20 cellular contexts compared by ENCODE assay signal in genomic region chr4:5932021-5932553, GRCh38. TPM values are rescaled to one million over a fixed set of nuclear protein-coding genes. Genes with fewer than 3 reads are reported as not detected.
DNase-seq lines count a peak whose midpoint lies in the region; ATAC-seq and TF ChIP-seq lines count a peak whose summit lies in the region.
"Had no signal": no experiment of that assay in that cellular context is flagged by ENCODE, and none has a peak within 500 bp of the region (broad histone marks: within the 10 kb centered on the region; RNA-seq: fewer than 3 reads in every experiment).

No MANE protein-coding gene starts in this region.

- no peak for TF ChIP-seq CTCF in vagina (IDR thresholded peaks at IDR 0.05)

- POLR2A ChIA-PET in activated CD4-positive, alpha-beta memory T cell treated with anti-CD3 and anti-CD28 coated beads, Interleukin-2, amount 10 ng/mL, durations not matched to agents 7 days and 5 days (lab: Charles Lee) = no interaction called here

- H3K9ac ChIP-seq in BLaER1 = no peak overlapping the region
- H3K9ac ChIP-seq: SK-N-SH had no signal

- H3K27ac Mint-ChIP-seq in activated CD4-positive, alpha-beta memory T cell treated with anti-CD3 and anti-CD28 coated beads, Interleukin-2, amount 10 ng/mL, durations not matched to agents 7 days and 5 days = no peak overlapping the region
- H3K27ac Mint-ChIP-seq: activated B cell treated with CpG ODN at 0.5 μM for 24 hours; activated CD4-positive, alpha-beta memory T cell treated with anti-CD3 and anti-CD28 coated beads for 36 hours; activated naive CD4-positive, alpha-beta T cell treated with anti-CD3 and anti-CD28 coated beads, Interleukin-2, amount 50 U/mL, for 24 hours had no signal

- peak overlapping the region; percentile 92 for H3K4me2 ChIP-seq in BLaER1
- H3K4me2 ChIP-seq: SK-N-SH had no signal

- peaks cover 14% of the 10 kb centered on the region for H3K27me3 Mint-ChIP-seq in activated CD4-positive, alpha-beta memory T cell treated with anti-CD3 and anti-CD28 coated beads, Interleukin-2, amount 10 ng/mL, durations not matched to agents 7 days and 5 days

- no peaks in the 10 kb centered on the region for H3K27me3 ChIP-seq in BLaER1
- H3K27me3 ChIP-seq in vagina = no peaks in the 10 kb centered on the region
- H3K27me3 ChIP-seq: ascending aorta, Peyer's patch had no signal

- no peaks in the 10 kb centered on the region for H3K9me3 Mint-ChIP-seq in activated CD4-positive, alpha-beta memory T cell treated with anti-CD3 and anti-CD28 coated beads, Interleukin-2, amount 10 ng/mL, durations not matched to agents 7 days and 5 days
- H3K9me3 Mint-ChIP-seq: activated B cell treated with CpG ODN at 0.5 μM for 24 hours; activated CD4-positive, alpha-beta memory T cell treated with anti-CD3 and anti-CD28 coated beads for 36 hours; activated naive CD4-positive, alpha-beta T cell treated with anti-CD3 and anti-CD28 coated beads, Interleukin-2, amount 50 U/mL, for 24 hours had no signal

- H3K4me3 Mint-ChIP-seq in activated CD4-positive, alpha-beta memory T cell treated with anti-CD3 and anti-CD28 coated beads, Interleukin-2, amount 10 ng/mL, durations not matched to agents 7 days and 5 days = no peak overlapping the region
- H3K4me3 Mint-ChIP-seq: activated B cell treated with CpG ODN at 0.5 μM for 24 hours; activated CD4-positive, alpha-beta memory T cell treated with anti-CD3 and anti-CD28 coated beads for 36 hours; activated naive CD4-positive, alpha-beta T cell treated with anti-CD3 and anti-CD28 coated beads, Interleukin-2, amount 50 U/mL, for 24 hours had no signal

- peaks cover 76% of the 10 kb centered on the region for H3K4me1 ChIP-seq in BLaER1
- no peaks in the 10 kb centered on the region for H3K4me1 ChIP-seq in vagina
- H3K4me1 ChIP-seq: ascending aorta, heart left ventricle, lower lobe of right lung, Peyer's patch had no signal

- ATAC-seq in HG03045 (IDR thresholded peaks at IDR 0.05; ENCODE audit: unreplicated experiment) = no peak
- ATAC-seq: heart left ventricle, lower lobe of right lung, right cardiac atrium had no signal

- H3K27ac ChIP-seq in BLaER1 (no peak overlapping the region), vagina (no peak overlapping the region)
- H3K27ac ChIP-seq: ascending aorta, heart left ventricle, lower lobe of right lung, Peyer's patch had no signal

- CTCF ChIA-PET in activated CD4-positive, alpha-beta memory T cell treated with anti-CD3 and anti-CD28 coated beads, Interleukin-2, amount 10 ng/mL, durations not matched to agents 7 days and 5 days (lab: Charles Lee) = no interaction called here

- intact Hi-C loops in vagina (cut with DNase I) = no loop called here

- no peaks in the 10 kb centered on the region for H3K4me1 Mint-ChIP-seq in activated CD4-positive, alpha-beta memory T cell treated with anti-CD3 and anti-CD28 coated beads, Interleukin-2, amount 10 ng/mL, durations not matched to agents 7 days and 5 days
- H3K4me1 Mint-ChIP-seq: activated B cell treated with CpG ODN at 0.5 μM for 24 hours; activated naive CD4-positive, alpha-beta T cell treated with anti-CD3 and anti-CD28 coated beads, Interleukin-2, amount 50 U/mL, for 24 hours had no signal

- TF ChIP-seq POLR2A in vagina (IDR thresholded peaks at IDR 0.05) = no peak

- H3K36me3 ChIP-seq in BLaER1 = no peaks in the 10 kb centered on the region
- H3K36me3 ChIP-seq in vagina = no peaks in the 10 kb centered on the region
- H3K36me3 ChIP-seq: ascending aorta, heart left ventricle, lower lobe of right lung, Peyer's patch had no signal

- H3K36me3 Mint-ChIP-seq in activated CD4-positive, alpha-beta memory T cell treated with anti-CD3 and anti-CD28 coated beads, Interleukin-2, amount 10 ng/mL, durations not matched to agents 7 days and 5 days (ENCODE audit: low read depth) = no peaks in the 10 kb centered on the region
- H3K36me3 Mint-ChIP-seq: activated CD4-positive, alpha-beta memory T cell treated with anti-CD3 and anti-CD28 coated beads for 36 hours; activated naive CD4-positive, alpha-beta T cell treated with anti-CD3 and anti-CD28 coated beads, Interleukin-2, amount 50 U/mL, for 24 hours had no signal

- DNase-seq in NCI-H1092 (lab: John Stamatoyannopoulos, UW) = peak; percentile 84
- DNase-seq in NCI-H2081 treated with DMSO at 0.1 percent for 48 hours (lab: John Stamatoyannopoulos, UW) = peak; percentile 90
- peak; percentile 97 for DNase-seq in NCI-H748 (lab: John Stamatoyannopoulos, UW; ENCODE audit: unreplicated experiment)
- no peak for DNase-seq in activated CD4-positive, alpha-beta memory T cell treated with anti-CD3 and anti-CD28 coated beads, Interleukin-2, amount 10 ng/mL, durations not matched to agents 7 days and 5 days
- no peak for DNase-seq in dedifferentiated amniotic fluid mesenchymal stem cell (ENCODE audit: extremely low spot score)
- DNase-seq in vagina (ENCODE audit: extremely low spot score in 2 of 2) = no peak
- DNase-seq: activated B cell treated with CpG ODN at 0.5 μM for 24 hours; activated CD4-positive, alpha-beta memory T cell treated with anti-CD3 and anti-CD28 coated beads for 36 hours; activated T-cell treated with anti-CD3 and anti-CD28 coated beads, Interleukin-2, amount 50 U/mL, for 1 hour; C1 segment of cervical spinal cord; heart left ventricle; KBM-7; lower lobe of right lung; Peyer's patch; right cardiac atrium; SK-N-SH had no signal

- H3K9me3 ChIP-seq in BLaER1 = no peaks in the 10 kb centered on the region
- no peaks in the 10 kb centered on the region for H3K9me3 ChIP-seq in vagina
- H3K9me3 ChIP-seq: ascending aorta, heart left ventricle, lower lobe of right lung, Peyer's patch, SK-N-SH had no signal

- H4K20me1 ChIP-seq in BLaER1 = no peaks in the 10 kb centered on the region

- H3K4me3 ChIP-seq in BLaER1 (no peak overlapping the region), vagina (no peak overlapping the region)
- H3K4me3 ChIP-seq: ascending aorta, heart left ventricle, lower lobe of right lung, Peyer's patch had no signal

RNA-seq across cellular contexts. Expression of gene CRMP1, which starts 39.2 kb away (rescaled TPM):
- under 1 TPM; 0.30 to 0.35 TPM for total RNA-seq in activated CD4-positive, alpha-beta memory T cell treated with anti-CD3 and anti-CD28 coated beads, Interleukin-2, amount 10 ng/mL, durations not matched to agents 7 days and 5 days
- total RNA-seq in vagina = 3.4 TPM
- total RNA-seq: activated CD4-positive, alpha-beta memory T cell treated with anti-CD3 and anti-CD28 coated beads for 36 hours had no signal

Comparison
In these comparisons a context has a peak if more than half of its experiments do, and no peak if none do; other contexts are left out.
1. DNase-seq: peak in NCI-H1092 (single experiment), NCI-H2081 treated with DMSO at 0.1 percent for 48 hours (single experiment) and NCI-H748 (single experiment); none in activated CD4-positive, alpha-beta memory T cell treated with anti-CD3 and anti-CD28 coated beads, Interleukin-2, amount 10 ng/mL, durations not matched to agents 7 days and 5 days (single experiment), dedifferentiated amniotic fluid mesenchymal stem cell (single experiment) and vagina (0 of 2).